10 cellular contexts compared by ENCODE assay signal in genomic region chr11:86551286-86551685, GRCh38.
DNase-seq lines count a peak whose midpoint lies in the region; ATAC-seq, FAIRE-seq and TF ChIP-seq lines count a peak whose summit lies in the region.
"Had no signal": no experiment of that assay in that cellular context is flagged by ENCODE, and none has a peak within 500 bp of the region (broad histone marks: within the 10 kb centered on the region; RNA-seq: fewer than 3 reads in every experiment).

No MANE protein-coding gene starts in this region.

- H3K4me3 ChIP-seq in AG04450 (ENCODE audit: low read depth, low read length) (no peak overlapping the region), GM12878 (no peak overlapping the region), right lobe of liver (no peak overlapping the region), OCI-LY7 (ENCODE audit: low read depth, low read length, poor library complexity, severe bottlenecking) (no peak overlapping the region)

- H3K4me1 Mint-ChIP-seq in progenitor cell of endocrine pancreas (ENCODE audit: low read depth): peaks cover 10% of the 10 kb centered on the region
- H3K4me1 Mint-ChIP-seq: CD4-positive, CD25-positive, alpha-beta regulatory T cell had no signal

- no peak for TF ChIP-seq EP300 in GM12878 (IDR thresholded peaks at IDR 0.05; ENCODE audit: borderline replicate concordance in 1 of 2, control insufficient read depth in 1 of 2, low read depth in 2 of 2, low read length in 2 of 2)

- DNase-seq in AG04450 (ENCODE audit: low read depth, low spot score) (peak; percentile 76), GM12878 (ENCODE audit: low read depth, low spot score) (peak; percentile 1), right lobe of liver (no peak), progenitor cell of endocrine pancreas (ENCODE audit: low spot score, unreplicated experiment) (no peak), OCI-LY7 (ENCODE audit: low spot score) (no peak), NCI-H146 (lab: John Stamatoyannopoulos, UW) (no peak), GM19239 (ENCODE audit: insufficient read length, low spot score) (no peak)
- DNase-seq: CD4-positive, CD25-positive, alpha-beta regulatory T cell had no signal

- H3K27me3 ChIP-seq in AG04450 (ENCODE audit: control insufficient read depth, insufficient read depth, low read length): no peaks in the 10 kb centered on the region
- no peaks in the 10 kb centered on the region; a peak in 1 of 4 replicates for H3K27me3 ChIP-seq in GM12878 (replicated peaks in 1 of 2; ENCODE audit: control insufficient read depth in 2 of 2, insufficient read depth in 2 of 2, low read length in 1 of 2)
- no peaks in the 10 kb centered on the region for H3K27me3 ChIP-seq in right lobe of liver

- no peak overlapping the region for H3K27ac ChIP-seq in AG04450 (ENCODE audit: low read depth, low read length)
- H3K27ac ChIP-seq in GM12878 (ENCODE audit: control insufficient read depth, insufficient read depth): no peak overlapping the region
- peak overlapping the region in 1 of 3 donors; percentile 13 for H3K27ac ChIP-seq in right lobe of liver
- no peak overlapping the region for H3K27ac ChIP-seq in OCI-LY7 (ENCODE audit: low read depth, low read length, poor library complexity, severe bottlenecking)

- H3K9me3 ChIP-seq in AG04450 (ENCODE audit: control insufficient read depth, insufficient read depth, low read length) (no peaks in the 10 kb centered on the region), GM12878 (replicated peaks; ENCODE audit: control insufficient read depth, insufficient read depth, low read length) (no peaks in the 10 kb centered on the region), right lobe of liver (no peaks in the 10 kb centered on the region), OCI-LY7 (ENCODE audit: low read length) (no peaks in the 10 kb centered on the region)

- H3K36me3 Mint-ChIP-seq in progenitor cell of endocrine pancreas (ENCODE audit: insufficient read depth): no peaks in the 10 kb centered on the region
- H3K36me3 Mint-ChIP-seq: CD4-positive, CD25-positive, alpha-beta regulatory T cell; IgD-negative memory B cell had no signal

- SMC1A ChIA-PET in GM12878 (lab: Charles Lee; ENCODE audit: uncharacterized antibody, unreplicated experiment): interaction anchor here (0.7 to 2.2 kb wide), 11 partner anchors 8 to 94 kb away, joined by 3 to 12 read pairs (median 4); no protein-coding TSS in a partner anchor

- TF ChIP-seq CTCF in AG04450 (IDR thresholded peaks at IDR 0.05; ENCODE audit: low read depth, low read length): no peak
- no peak for TF ChIP-seq CTCF in GM12878 (IDR thresholded peaks at IDR 0.05 in 2 of 3, conservative IDR thresholded peaks at IDR 0.05 in 1 of 3; ENCODE audit: control insufficient read depth in 2 of 3, extremely low read depth in 1 of 3, insufficient read depth in 1 of 3, low read depth in 3 of 3, low read length in 3 of 3)
- TF ChIP-seq CTCF in right lobe of liver (IDR thresholded peaks at IDR 0.05): no peak
- TF ChIP-seq CTCF in progenitor cell of endocrine pancreas (IDR thresholded peaks at IDR 0.05; ENCODE audit: unreplicated experiment): no peak
- TF ChIP-seq CTCF in OCI-LY7 (conservative IDR thresholded peaks at IDR 0.05; ENCODE audit: low read length): no peak

- H2AFZ ChIP-seq in GM12878 (ENCODE audit: control insufficient read depth, low read depth, low read length) (no peak overlapping the region), OCI-LY7 (ENCODE audit: low read length) (no peak overlapping the region)

- H3K79me2 ChIP-seq in GM12878 (ENCODE audit: control insufficient read depth, insufficient read depth, low read length) (no peaks in the 10 kb centered on the region), OCI-LY7 (ENCODE audit: insufficient read depth, low read depth, low read length) (no peaks in the 10 kb centered on the region)

- no peak overlapping the region for H3K27ac Mint-ChIP-seq in progenitor cell of endocrine pancreas
- H3K27ac Mint-ChIP-seq: CD4-positive, CD25-positive, alpha-beta regulatory T cell had no signal

- TF ChIP-seq RAD21 in GM12878 (IDR thresholded peaks at IDR 0.05; ENCODE audit: insufficient read depth, low read depth, low read length): no peak

- in situ Hi-C loops in GM12878 (cut with MboI): no loop called here

- POLR2A ChIA-PET in AG04450 (lab: Yijun Ruan, JAX) (interaction anchor here (0.5 to 1.8 kb wide), 3 partner anchors 15 to 106 kb away, joined by 3 to 6 read pairs (median 4); no protein-coding TSS in a partner anchor), GM12878 (lab: Charles Lee) (interaction anchor here (0.5 kb wide), 1 partner anchor 29 kb away, joined by 3 read pairs; no protein-coding TSS in a partner anchor), OCI-LY7 (lab: Charles Lee) (no interaction called here)

- CTCF ChIA-PET in AG04450 (lab: Charles Lee): interaction anchor here (1.0 to 2.1 kb wide), 3 partner anchors 21 to 190 kb away, joined by 3 to 12 read pairs (median 3); no protein-coding TSS in a partner anchor
- CTCF ChIA-PET in GM12878 (lab: Yijun Ruan, JAX): interaction anchor here (0.6 to 2.3 kb wide), 6 partner anchors 34 to 94 kb away, joined by 3 to 10 read pairs (median 3); no protein-coding TSS in a partner anchor
- CTCF ChIA-PET in OCI-LY7 (lab: Charles Lee; ENCODE audit: unreplicated experiment): no interaction called here

- H3K4me1 ChIP-seq in GM12878 (ENCODE audit: control insufficient read depth, insufficient read depth, low read length): no peaks in the 10 kb centered on the region
- peaks cover 0 to 4% (median 0%) of the 10 kb centered on the region in 4 donors for H3K4me1 ChIP-seq in right lobe of liver
- H3K4me1 ChIP-seq in OCI-LY7 (ENCODE audit: insufficient read depth, low read length, poor library complexity, severe bottlenecking): no peaks in the 10 kb centered on the region

- no peak overlapping the region for H3K4me2 ChIP-seq in GM12878 (ENCODE audit: control insufficient read depth, insufficient read depth)
- no peak overlapping the region for H3K4me2 ChIP-seq in OCI-LY7 (ENCODE audit: low read length)

- no peaks in the 10 kb centered on the region for H3K9me3 Mint-ChIP-seq in progenitor cell of endocrine pancreas (ENCODE audit: low read depth)
- H3K9me3 Mint-ChIP-seq: IgD-negative memory B cell had no signal

- BruUV-seq in GM12878 (replicated peaks; lab: Mats Ljungman, UMichigan): no TSS peak
- BruUV-seq in OCI-LY7 (replicated peaks; lab: Mats Ljungman, UMichigan): no TSS peak

- H3K9me2 ChIP-seq in OCI-LY7 (ENCODE audit: insufficient read depth, low read length): no peaks in the 10 kb centered on the region

- TF ChIP-seq POLR2A in GM12878 (IDR thresholded peaks at IDR 0.05; ENCODE audit: low read depth, low read length): no peak
- no peak for TF ChIP-seq POLR2A in right lobe of liver (IDR thresholded peaks at IDR 0.05)

- intact Hi-C loops in GM12878 (cut with micrococcal nuclease; ENCODE audit: unreplicated experiment): no loop called here
- intact Hi-C loops in right lobe of liver (cut with DNase I): no loop called here
- intact Hi-C loops in OCI-LY7 (cut with micrococcal nuclease; ENCODE audit: unreplicated experiment): no loop called here

- H3K36me3 ChIP-seq in GM12878 (ENCODE audit: control insufficient read depth in 2 of 2, insufficient read depth in 2 of 2, low read length in 1 of 2) (no peaks in the 10 kb centered on the region), right lobe of liver (no peaks in the 10 kb centered on the region), OCI-LY7 (ENCODE audit: insufficient read depth, low read length) (no peaks in the 10 kb centered on the region)

- FAIRE-seq in GM12878 (lab: Jason Lieb, UNC) (no peak), GM19239 (lab: Jason Lieb, UNC) (no peak)

- WGBS in GM12878 (ENCODE audit: insufficient coverage, insufficient replicate concordance, low lambda C conversion rate, missing lambda C conversion rate): 0% methylated on average over 1 of the region's 1 CpG
- WGBS in right lobe of liver (ENCODE audit: insufficient coverage, low coverage, low lambda C conversion rate, missing lambda C conversion rate): 44% methylated on average over 1 of the region's 1 CpG

- RAD21 ChIA-PET in GM12878 (lab: Charles Lee; ENCODE audit: unreplicated experiment): interaction anchor here (0.8 to 1.5 kb wide), 5 partner anchors 38 to 65 kb away, joined by 3 to 6 read pairs (median 3); no protein-coding TSS in a partner anchor

- H4K20me1 ChIP-seq in GM12878 (ENCODE audit: control insufficient read depth, insufficient read depth): no peaks in the 10 kb centered on the region
- no peaks in the 10 kb centered on the region for H4K20me1 ChIP-seq in OCI-LY7 (ENCODE audit: insufficient read depth, low read length)

- H3K9ac ChIP-seq in GM12878 (ENCODE audit: control insufficient read depth, insufficient read depth, low read length): no peak overlapping the region

- ATAC-seq in HG02973 (IDR thresholded peaks at IDR 0.05; ENCODE audit: unreplicated experiment) (peak; percentile 60), GM12878 (peak; percentile 84), right lobe of liver (peak; percentile 39 to 90 (median 56))

- H3K4me3 Mint-ChIP-seq in progenitor cell of endocrine pancreas (ENCODE audit: low read depth): no peak overlapping the region
- H3K4me3 Mint-ChIP-seq: CD4-positive, CD25-positive, alpha-beta regulatory T cell; IgD-negative memory B cell had no signal

- peaks cover 20% of the 10 kb centered on the region for H3K27me3 Mint-ChIP-seq in progenitor cell of endocrine pancreas
- H3K27me3 Mint-ChIP-seq: CD4-positive, CD25-positive, alpha-beta regulatory T cell had no signal

TF ChIP-seq in GM12878, 131 proteins besides CTCF, POLR2A, EP300 and RAD21:
- TF ChIP-seq BACH1 (IDR thresholded peaks at IDR 0.05; ENCODE audit: borderline replicate concordance) (no peak), FOXK2 (IDR thresholded peaks at IDR 0.05) (0 out of 2 replicates have a peak, but pooled peaks have one; percentile 17), IKZF2 (IDR thresholded peaks at IDR 0.05) (0 out of 4 replicates have a peak, but pooled peaks of 1 of the 2 experiments have one; percentile 9)

Comparison
In these comparisons a context has a peak if more than half of its experiments do, and no peak if none do; other contexts are left out.
1. DNase-seq: peak in AG04450 (single experiment) and GM12878 (single experiment); none in right lobe of liver (0 of 3), progenitor cell of endocrine pancreas (single experiment), OCI-LY7 (single experiment), NCI-H146 (single experiment) and GM19239 (single experiment).
2. Peak in every context shown above with its lines, with median percentiles within 50 percentile points of each other: ATAC-seq.